In the genomic region with DNA sequence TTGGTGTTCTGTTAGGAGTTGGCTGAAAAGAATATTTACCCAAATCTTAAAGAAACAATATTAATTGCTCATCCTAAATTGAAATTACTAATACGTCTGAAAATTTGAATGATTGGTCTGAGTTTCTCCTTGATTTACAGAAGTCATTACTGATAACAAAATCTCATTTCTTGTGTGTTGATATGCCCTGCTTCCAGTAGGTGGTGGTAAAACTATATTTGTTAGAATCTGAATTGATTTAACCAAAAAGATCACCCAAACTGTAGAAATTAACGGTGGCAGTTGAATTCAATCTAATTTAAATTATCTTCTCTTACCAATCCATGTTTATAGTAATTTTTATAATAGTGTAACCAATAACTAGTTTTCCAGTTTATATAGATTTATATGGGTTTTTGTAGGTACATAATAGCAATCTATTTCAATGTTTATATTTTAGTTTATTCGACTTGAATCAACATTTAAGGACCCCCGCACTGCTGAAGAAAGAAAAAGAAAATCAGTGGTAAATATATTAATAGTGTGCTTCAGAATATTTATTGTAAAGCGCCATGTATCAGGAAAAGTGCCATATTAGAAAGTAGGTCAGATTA, we compare ENCODE assay signal across 8 cellular contexts. TPM values are rescaled to one million over a fixed set of nuclear protein-coding genes. Genes with fewer than 3 reads are reported as not detected.
A peak's percentile ranks its signal among the peaks of the same experiment; 100 is the strongest.
DNase-seq lines count a peak whose midpoint lies in the region; ATAC-seq and TF ChIP-seq lines count a peak whose summit lies in the region.

No MANE protein-coding gene starts in this region.

- DNase-seq in A172 (ENCODE audit: low spot score) (peak; percentile 29), RKO (ENCODE audit: low spot score) (peak; percentile 57), fibroblast of the aortic adventitia (ENCODE audit: low read depth) (peak; percentile 45), superior temporal gyrus (ENCODE audit: extremely low spot score) (peak; percentile 66), occipital lobe (lab: John Stamatoyannopoulos, UW) (no peak)
- no peak for DNase-seq in activated CD4-positive, alpha-beta T cell treated with anti-CD3 and anti-CD28 coated beads, Interleukin-2, amount 50 U/mL, for 4 hours

- no peak overlapping the region for H3K4me3 ChIP-seq in fibroblast of the aortic adventitia (ENCODE audit: low read depth, low read length)

- no peak for ATAC-seq in GM21737 (IDR thresholded peaks at IDR 0.05; ENCODE audit: unreplicated experiment)

- TF ChIP-seq CTCF in GM12873 (IDR thresholded peaks at IDR 0.05; ENCODE audit: insufficient read depth, low read depth, low read length, missing control alignments), result peak; percentile 45
- peak; percentile 51 for TF ChIP-seq CTCF in fibroblast of the aortic adventitia (IDR thresholded peaks at IDR 0.05; ENCODE audit: insufficient read depth, low read length)

RNA-seq across cellular contexts. Expression of gene PAPOLG, which starts 38.3 kb away (rescaled TPM):
- 17.0 and 19.2 TPM in 2 replicates for total RNA-seq in A172 (2014; rRNA removed; shearing (Covaris generic))
- total RNA-seq in fibroblast of the aortic adventitia (ENCODE audit: low replicate concordance), result 13.2 and 18.9 TPM in 2 replicates
- total RNA-seq in occipital lobe, result 57.6 TPM

Comparison
In these comparisons a context has a peak if more than half of its experiments do, and no peak if none do; other contexts are left out.
1. DNase-seq: peak in A172 (single experiment), RKO (single experiment), fibroblast of the aortic adventitia (single experiment) and superior temporal gyrus (single experiment); none in occipital lobe (single experiment) and activated CD4-positive, alpha-beta T cell treated with anti-CD3 and anti-CD28 coated beads, Interleukin-2, amount 50 U/mL, for 4 hours (0 of 2).